In the genomic region with DNA sequence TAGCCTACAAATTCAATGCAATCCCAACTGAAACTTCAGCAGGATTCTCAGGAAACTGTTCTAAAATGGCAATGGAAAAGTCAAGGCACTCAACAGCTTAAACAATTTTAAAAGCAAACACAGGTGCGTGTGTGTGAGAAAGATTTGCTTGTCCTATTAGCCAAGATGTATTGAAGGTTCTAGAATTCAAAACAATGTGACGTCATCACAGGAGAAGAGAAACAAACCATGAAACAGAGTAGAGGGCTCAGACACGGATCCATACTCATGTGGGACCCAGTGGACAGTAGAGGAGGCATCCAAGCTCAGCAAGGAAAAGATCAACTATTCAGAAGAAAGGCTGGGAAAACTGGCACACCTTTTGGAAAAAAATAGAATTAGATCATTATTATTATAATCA, we compare ENCODE assay signal across 5 cellular contexts.
"Had no signal": no experiment of that assay in that cellular context is flagged by ENCODE, and none has a peak within 500 bp of the region (broad histone marks: within the 10 kb centered on the region; RNA-seq: fewer than 3 reads in every experiment).

No MANE protein-coding gene starts in this region.

- H3K27ac ChIP-seq: HL-60, KMS-11 had no signal

- H3K9ac ChIP-seq: KMS-11 had no signal

- H3K4me2 ChIP-seq: KMS-11 had no signal

- FAIRE-seq: HTR-8/SVneo had no signal

- DNase-seq: IMR-90, KG1 had no signal
